ENCODE assay signal across 37 cellular contexts in genomic region chr15:56361978-56362377, GRCh38. TPM values are rescaled to one million over a fixed set of nuclear protein-coding genes. Genes with fewer than 3 reads are reported as not detected.
DNase-seq lines count a peak whose midpoint lies in the region; ATAC-seq, FAIRE-seq and TF ChIP-seq lines count a peak whose summit lies in the region.
"Had no signal": no experiment of that assay in that cellular context is flagged by ENCODE, and none has a peak within 500 bp of the region (broad histone marks: within the 10 kb centered on the region; RNA-seq: fewer than 3 reads in every experiment).

No MANE protein-coding gene starts in this region.

- H4K20me1 ChIP-seq in HepG2 (ENCODE audit: insufficient read depth, low read length) = no peaks in the 10 kb centered on the region
- no peaks in the 10 kb centered on the region for H4K20me1 ChIP-seq in GM23338 (replicated peaks; ENCODE audit: insufficient read depth)
- H4K20me1 ChIP-seq in GM12878 (ENCODE audit: control insufficient read depth, insufficient read depth) = no peaks in the 10 kb centered on the region
- H4K20me1 ChIP-seq: BLaER1; BLaER1 treated with 17β-estradiol and CSF1 and Interleukin-3, amounts not matched to agents 10 nM and 100 nM had no signal

- CTCF ChIA-PET in HepG2 (lab: Yijun Ruan, JAX; ENCODE audit: low intra/inter-chr PET ratio, low total read pairs) (no interaction called here), GM12878 (lab: Yijun Ruan, JAX) (interaction anchor here (0.5 kb wide), 1 partner anchor 354 kb away, joined by 3 read pairs; no protein-coding TSS in a partner anchor)

- no peaks in the 10 kb centered on the region; a peak in 1 of 5 replicates for H3K27me3 ChIP-seq in HepG2 (ENCODE audit: control insufficient read depth in 1 of 2, insufficient read depth in 2 of 2, low read length in 2 of 2)
- no peaks in the 10 kb centered on the region for H3K27me3 ChIP-seq in right lobe of liver
- no peaks in the 10 kb centered on the region for H3K27me3 ChIP-seq in GM23338 (ENCODE audit: insufficient read depth)
- H3K27me3 ChIP-seq in GM12878 (replicated peaks in 1 of 2; ENCODE audit: control insufficient read depth in 2 of 2, insufficient read depth in 2 of 2, low read length in 1 of 2) = no peaks in the 10 kb centered on the region
- H3K27me3 ChIP-seq in right atrium auricular region = no peaks in the 10 kb centered on the region
- H3K27me3 ChIP-seq: BE2C had no signal

- TF ChIP-seq POLR2A in HepG2 (IDR thresholded peaks at IDR 0.05; ENCODE audit: insufficient read depth in 1 of 2, low read depth in 2 of 2, low read length in 2 of 2) (no peak), right lobe of liver (IDR thresholded peaks at IDR 0.05) (no peak), GM12878 (IDR thresholded peaks at IDR 0.05; ENCODE audit: low read depth, low read length) (no peak)

- H3K27ac Mint-ChIP-seq in GM23338 = no peak overlapping the region
- H3K27ac Mint-ChIP-seq: B cell; CD14-positive monocyte; CD4-positive, alpha-beta memory T cell; CD4-positive, alpha-beta T cell; CD4-positive, CD25-positive, alpha-beta regulatory T cell; CD8-positive, alpha-beta memory T cell; CD8-positive, alpha-beta T cell had no signal

- TF ChIP-seq RAD21 in HepG2 (CRISPR knock-in tag; IDR thresholded peaks at IDR 0.05) (no peak), Ishikawa (IDR thresholded peaks at IDR 0.05; ENCODE audit: low read depth) (no peak), GM12878 (IDR thresholded peaks at IDR 0.05; ENCODE audit: insufficient read depth, low read depth, low read length) (no peak)

- no peaks in the 10 kb centered on the region for H3F3A ChIP-seq in GM23338 (replicated peaks; ENCODE audit: low read depth)

- POLR2A ChIA-PET in HepG2 (lab: Yijun Ruan, JAX) = no interaction called here
- POLR2A ChIA-PET in GM12878 (lab: Charles Lee) = no interaction called here

- H3K36me3 ChIP-seq in HepG2 (replicated peaks in 1 of 2; ENCODE audit: control insufficient read depth in 1 of 2, insufficient read depth in 2 of 2, low read length in 2 of 2) = no peaks in the 10 kb centered on the region
- H3K36me3 ChIP-seq in right lobe of liver = no peaks in the 10 kb centered on the region
- no peaks in the 10 kb centered on the region for H3K36me3 ChIP-seq in GM23338 (ENCODE audit: insufficient read depth)
- no peaks in the 10 kb centered on the region for H3K36me3 ChIP-seq in GM12878 (ENCODE audit: control insufficient read depth in 2 of 2, insufficient read depth in 2 of 2, low read length in 1 of 2)
- no peaks in the 10 kb centered on the region for H3K36me3 ChIP-seq in right atrium auricular region
- H3K36me3 ChIP-seq: BE2C; BLaER1; BLaER1 treated with 17β-estradiol and CSF1 and Interleukin-3, amounts not matched to agents 10 nM and 100 nM had no signal

- no peaks in the 10 kb centered on the region for H3K36me3 Mint-ChIP-seq in GM23338 (ENCODE audit: low read depth)
- H3K36me3 Mint-ChIP-seq: CD14-positive monocyte; CD8-positive, alpha-beta T cell had no signal

- H2AFZ ChIP-seq in HepG2 (ENCODE audit: low read length) (no peak overlapping the region), GM23338 (no peak overlapping the region), GM12878 (ENCODE audit: control insufficient read depth, low read depth, low read length) (no peak overlapping the region)

- peaks cover 12% of the 10 kb centered on the region for H3K9me3 Mint-ChIP-seq in GM23338

- H3K27ac ChIP-seq in HepG2 (ENCODE audit: extremely low read length, insufficient read depth, low read length) (no peak overlapping the region), right lobe of liver (no peak overlapping the region), GM23338 (ENCODE audit: low read depth) (no peak overlapping the region), GM12878 (ENCODE audit: control insufficient read depth, insufficient read depth) (no peak overlapping the region), right atrium auricular region (no peak overlapping the region)
- H3K27ac ChIP-seq: 22Rv1; A549; BLaER1; BLaER1 treated with 17β-estradiol and CSF1 and Interleukin-3, amounts not matched to agents 10 nM and 100 nM; C4-2B had no signal

- H3K79me2 ChIP-seq in HepG2 (ENCODE audit: insufficient read depth, low read length) = no peaks in the 10 kb centered on the region
- no peaks in the 10 kb centered on the region for H3K79me2 ChIP-seq in GM23338 (replicated peaks; ENCODE audit: insufficient read depth)
- peaks cover 24% of the 10 kb centered on the region for H3K79me2 ChIP-seq in GM12878 (ENCODE audit: control insufficient read depth, insufficient read depth, low read length)

- RAD21 ChIA-PET in GM12878 (lab: Charles Lee; ENCODE audit: unreplicated experiment) = no interaction called here

- H3K9me3 ChIP-seq in HepG2 (ENCODE audit: low read length) (no peaks in the 10 kb centered on the region), right lobe of liver (no peaks in the 10 kb centered on the region), GM12878 (replicated peaks; ENCODE audit: control insufficient read depth, insufficient read depth, low read length) (no peaks in the 10 kb centered on the region), right atrium auricular region (peaks cover 0 to 8% of the 10 kb centered on the region in 2 donors)
- H3K9me3 ChIP-seq: A549, BE2C, Caco-2 had no signal

- no peak overlapping the region for H3K4me3 ChIP-seq in HepG2 (replicated peaks in 1 of 3; ENCODE audit: insufficient read depth in 1 of 3, low read depth in 2 of 3, low read length in 3 of 3)
- H3K4me3 ChIP-seq in right lobe of liver = no peak overlapping the region
- no peak overlapping the region for H3K4me3 ChIP-seq in GM23338
- H3K4me3 ChIP-seq in GM12878 = no peak overlapping the region
- no peak overlapping the region for H3K4me3 ChIP-seq in right atrium auricular region
- H3K4me3 ChIP-seq: A549; BLaER1; BLaER1 treated with 17β-estradiol and CSF1 and Interleukin-3, amounts not matched to agents 10 nM and 100 nM had no signal

- in situ Hi-C loops in HepG2 (cut with HindIII; ENCODE audit: extremely low pct_ligation_motif_present, low pct_unique_long_range_greater_than_20kb) (no loop called here), GM12878 (cut with MboI) (no loop called here)

- no peak overlapping the region for H3K4me3 Mint-ChIP-seq in GM23338
- H3K4me3 Mint-ChIP-seq: B cell; CD14-positive monocyte; CD4-positive, alpha-beta memory T cell; CD4-positive, alpha-beta T cell; CD8-positive, alpha-beta memory T cell; CD8-positive, alpha-beta T cell had no signal

- ATAC-seq in HepG2 (no peak), right lobe of liver (no peak), GM23338 (no peak), GM12878 (no peak), GM21423 (IDR thresholded peaks at IDR 0.05; ENCODE audit: unreplicated experiment) (no peak)
- ATAC-seq: A549; CD8-positive, alpha-beta T cell had no signal

- TF ChIP-seq CTCF in HepG2 (CRISPR knock-in tag; IDR thresholded peaks at IDR 0.05) = no peak
- TF ChIP-seq CTCF in right lobe of liver (IDR thresholded peaks at IDR 0.05) = no peak
- no peak for TF ChIP-seq CTCF in GM23338 (conservative IDR thresholded peaks at IDR 0.05; ENCODE audit: low read depth in 2 of 2)
- no peak for TF ChIP-seq CTCF in GM12878 (IDR thresholded peaks at IDR 0.05 in 2 of 3, conservative IDR thresholded peaks at IDR 0.05 in 1 of 3; ENCODE audit: control insufficient read depth in 2 of 3, extremely low read depth in 1 of 3, insufficient read depth in 1 of 3, low read depth in 3 of 3, low read length in 3 of 3)
- no peak for TF ChIP-seq CTCF in right atrium auricular region (IDR thresholded peaks at IDR 0.05)

- peaks cover 6% of the 10 kb centered on the region; the same call in 2 of the 3 replicates for H3K4me1 Mint-ChIP-seq in GM23338

- WGBS in HepG2 (ENCODE audit: low lambda C conversion rate) = 53% methylated on average over 1 of the region's 1 CpG
- WGBS in right lobe of liver (ENCODE audit: insufficient coverage, low coverage, low lambda C conversion rate, missing lambda C conversion rate) = 69% methylated on average over 1 of the region's 1 CpG
- 97% methylated on average over 1 of the region's 1 CpG for WGBS in GM12878 (ENCODE audit: insufficient coverage, insufficient replicate concordance, low lambda C conversion rate, missing lambda C conversion rate)

- no peak overlapping the region for H3K9ac ChIP-seq in HepG2 (ENCODE audit: insufficient read depth, low read depth, low read length)
- no peak overlapping the region for H3K9ac ChIP-seq in GM12878 (ENCODE audit: control insufficient read depth, insufficient read depth, low read length)
- H3K9ac ChIP-seq: BLaER1; BLaER1 treated with 17β-estradiol and CSF1 and Interleukin-3, amounts not matched to agents 10 nM and 100 nM had no signal

- DNase-seq in HepG2 (ENCODE audit: low spot score) (no peak), right lobe of liver (no peak), GM23338 (ENCODE audit: low spot score) (no peak), GM12878 (ENCODE audit: low read depth, low spot score) (no peak), right atrium auricular region (ENCODE audit: low spot score) (no peak)
- no peak for DNase-seq in stimulated activated CD4-positive, alpha-beta T cell treated with anti-CD3 and anti-CD28 coated beads, Interleukin-12 subunit alpha, Interleukin-12 subunit beta, amount 100 ng/mL, for 4 hours
- DNase-seq: 8988T; ACHN; AML-193; BE2C; C1 segment of cervical spinal cord; Caco-2; Calu3; CD4-positive, alpha-beta memory T cell; CD4-positive, alpha-beta T cell; CD4-positive, CD25-positive, alpha-beta regulatory T cell; CD8-positive, alpha-beta memory T cell; CD8-positive, alpha-beta T cell; COR-L47; DMS 273 treated with DMSO at 0.1 percent for 48 hours; DMS153; DMS53; DMS79; DMS79 treated with DMSO at 0.1 percent for 48 hours; DND-41; EL had no signal

- no peaks in the 10 kb centered on the region for H3K9me2 ChIP-seq in GM23338 (ENCODE audit: insufficient read depth)

- TF ChIP-seq EP300 in HepG2 (IDR thresholded peaks at IDR 0.05; ENCODE audit: low read depth in 2 of 2, low read length in 2 of 2) (no peak), HepG2 (CRISPR knock-in tag; IDR thresholded peaks at IDR 0.05; ENCODE audit: borderline replicate concordance) (no peak), Ishikawa (IDR thresholded peaks at IDR 0.05; ENCODE audit: borderline replicate concordance) (no peak), GM12878 (IDR thresholded peaks at IDR 0.05; ENCODE audit: borderline replicate concordance in 1 of 2, control insufficient read depth in 1 of 2, low read depth in 2 of 2, low read length in 2 of 2) (no peak)

- H3K4me2 ChIP-seq in HepG2 (ENCODE audit: low read depth, low read length) (no peak overlapping the region), GM23338 (no peak overlapping the region), GM12878 (ENCODE audit: control insufficient read depth, insufficient read depth) (no peak overlapping the region)
- H3K4me2 ChIP-seq: A549; BLaER1; BLaER1 treated with 17β-estradiol and CSF1 and Interleukin-3, amounts not matched to agents 10 nM and 100 nM had no signal

- intact Hi-C loops in HepG2 (cut with micrococcal nuclease; ENCODE audit: unreplicated experiment) (no loop called here), right lobe of liver (cut with DNase I) (no loop called here), GM12878 (cut with micrococcal nuclease; ENCODE audit: unreplicated experiment) (no loop called here)

- H3K4me1 ChIP-seq in HepG2 (ENCODE audit: insufficient read depth, low read length) (peaks cover 17% of the 10 kb centered on the region), right lobe of liver (peaks cover 0 to 6% (median 0%) of the 10 kb centered on the region in 4 donors), GM23338 (ENCODE audit: insufficient read depth) (0 out of 2 replicates have a peak, but pooled peaks cover 5% of the 10 kb centered on the region), GM12878 (ENCODE audit: control insufficient read depth, insufficient read depth, low read length) (no peaks in the 10 kb centered on the region), right atrium auricular region (peaks cover 0 to 3% of the 10 kb centered on the region in 2 donors)
- H3K4me1 ChIP-seq: BLaER1, Caco-2 had no signal

- no peaks in the 10 kb centered on the region for H3K27me3 Mint-ChIP-seq in GM23338 (ENCODE audit: insufficient read depth, low read depth, poor library complexity)
- H3K27me3 Mint-ChIP-seq: B cell had no signal

- SMC1A ChIA-PET in GM12878 (lab: Charles Lee; ENCODE audit: uncharacterized antibody, unreplicated experiment) = no interaction called here

- FAIRE-seq in HepG2 (lab: Jason Lieb, UNC) (no peak), GM12878 (lab: Jason Lieb, UNC) (no peak)
- FAIRE-seq: A204.1, A549, D721Med had no signal

- BruUV-seq in HepG2 (replicated peaks; lab: Mats Ljungman, UMichigan) = no TSS peak
- no TSS peak for BruUV-seq in GM12878 (replicated peaks; lab: Mats Ljungman, UMichigan)

RNA-seq across cellular contexts. Expression of gene TEX9, which starts 3.2 kb away (rescaled TPM):
- total RNA-seq in HepG2 (2016; rRNA removed; fragmentation: Illumina TruSeq; extraction: Trizol) (6.9 and 7.2 TPM in 2 replicates), right lobe of liver (1 to 10 TPM in 1 of 6 experiments, under 1 TPM in 5; 0.31 to 1.4 (median 0.65) TPM), GM12878 (2014; rRNA removed) (70.4 and 103 TPM in 2 replicates), GM12878 (2014; rRNA removed; fragmentation: Illumina TruSeq; extraction: Trizol) (143 and 155 TPM in 2 replicates), GM12878 (2021) (72.3 and 75.2 TPM in 2 replicates), right atrium auricular region (1 to 10 TPM in 1 of 2 donors, under 1 TPM in 1; 0.67 to 1.5 TPM)
- total RNA-seq in HepG2 (2016; cell fraction: cytosol; rRNA removed; fragmentation: Illumina TruSeq; extraction: Trizol; ENCODE audit: low read depth) = 9.1 and 10.2 TPM in 2 replicates
- total RNA-seq in HepG2 (2016; cell fraction: insoluble cytoplasmic fraction; rRNA removed; fragmentation: Illumina TruSeq; extraction: Trizol) = 6.8 and 6.9 TPM in 2 replicates
- 4.8 and 5.3 TPM in 2 replicates for total RNA-seq in HepG2 (2016; cell fraction: membrane; rRNA removed; fragmentation: Illumina TruSeq; extraction: Trizol)
- 13.3 and 15.8 TPM in 2 replicates for total RNA-seq in HepG2 (2016; cell fraction: nucleus; rRNA removed; fragmentation: Illumina TruSeq; extraction: Trizol)
- polyA plus RNA-seq in HepG2 (2011; rRNA removed) (0.65 and 0.82 TPM in 2 replicates), GM23338 (2016; fragmentation: Nextera tagmentation; extraction: Ambion mirVana) (16.1 and 21.8 TPM in 2 replicates), GM12878 (2011; rRNA removed) (9.0 and 16.6 TPM in 2 replicates), GM12878 (2014; fragmentation: Illumina TruSeq; extraction: Trizol) (121 and 170 TPM in 2 replicates), GM12878 (2014; fragmentation: Nextera tagmentation; extraction: Ambion mirVana) (10 to 100 TPM; 69.6 to 74.3 TPM), GM12878 (2014; rRNA removed) (38.9 and 55.2 TPM in 2 replicates), GM12878 (2016; fragmentation: Nextera tagmentation; extraction: Ambion mirVana) (10 to 100 TPM; 53.9 to 59.1 TPM)
- 0.46 TPM in 2 replicates for polyA plus RNA-seq in HepG2 (2011; cell fraction: cytosol; rRNA removed)
- polyA plus RNA-seq in HepG2 (2011; cell fraction: nucleus; rRNA removed) = 1.4 and 1.6 TPM in 2 replicates
- polyA plus RNA-seq in HepG2 (2012) = 1.5 and 2.3 TPM in 2 replicates
- polyA plus RNA-seq in HepG2 (2016; cell fraction: cytosol; fragmentation: Illumina TruSeq; extraction: Trizol; ENCODE audit: low read depth) = 0.65 and 0.96 TPM in 2 replicates
- polyA plus RNA-seq in HepG2 (2016; cell fraction: insoluble cytoplasmic fraction; fragmentation: Illumina TruSeq; extraction: Trizol; ENCODE audit: low read depth) = 8.6 and 9.1 TPM in 2 replicates
- polyA plus RNA-seq in HepG2 (2016; cell fraction: membrane; fragmentation: Illumina TruSeq; extraction: Trizol; ENCODE audit: low read depth) = 1.9 and 2.3 TPM in 2 replicates
- 7.3 and 7.5 TPM in 2 replicates for polyA plus RNA-seq in HepG2 (2016; cell fraction: nucleus; fragmentation: Illumina TruSeq; extraction: Trizol; ENCODE audit: insufficient read depth, low read depth)
- polyA minus RNA-seq in HepG2 (2011; rRNA and poly(A)+ RNA removed; ENCODE audit: low replicate concordance) = 2.0 and 12.1 TPM in 2 replicates
- polyA minus RNA-seq in HepG2 (2011; cell fraction: cytosol; rRNA and poly(A)+ RNA removed) = 0.44 and 0.79 TPM in 2 replicates
- polyA minus RNA-seq in HepG2 (2011; cell fraction: nucleus; rRNA and poly(A)+ RNA removed) = 14.3 and 23.4 TPM in 2 replicates
- total RNA-seq in GM23338 (2014; rRNA removed; shearing (Covaris generic)) = 13.9 and 19.6 TPM in 2 replicates
- 142 and 154 TPM in 2 replicates for total RNA-seq in GM12878 (2013; cell fraction: nucleolus; rRNA removed)
- polyA plus RNA-seq in GM12878 (2011; ENCODE audit: low read depth) = 14.1 TPM
- 1.5 and 2.2 TPM in 2 replicates for polyA plus RNA-seq in GM12878 (2011; cell fraction: cytosol; rRNA removed)
- 7.7 and 11.0 TPM in 2 replicates for polyA plus RNA-seq in GM12878 (2011; cell fraction: nucleus; rRNA removed)
- 23.4 and 28.9 TPM in 2 replicates for polyA plus RNA-seq in GM12878 (2012)
- 6.9 and 7.9 TPM in 2 replicates for polyA minus RNA-seq in GM12878 (2011; rRNA and poly(A)+ RNA removed)
- polyA minus RNA-seq in GM12878 (2011; cell fraction: cytosol; rRNA and poly(A)+ RNA removed) = 1.9 and 3.0 TPM in 2 replicates
- polyA minus RNA-seq in GM12878 (2011; cell fraction: nucleus; rRNA and poly(A)+ RNA removed) = 18.1 and 42.0 TPM in 2 replicates

Comparison
In these comparisons a context has a peak if more than half of its experiments do, and no peak if none do; other contexts are left out.
1. Of the 75 proteins assayed by ChIP-seq in both HepG2 and GM12878: peak only in HepG2: none; only in GM12878: CBX5 and REST; in both: none; in neither: 73.